ENCODE assay signal across 22 cellular contexts in genomic region chr3:54514416-54514815, GRCh38.
"Had no signal": no experiment of that assay in that cellular context is flagged by ENCODE, and none has a peak within 500 bp of the region (broad histone marks: within the 10 kb centered on the region; RNA-seq: fewer than 3 reads in every experiment).

No MANE protein-coding gene starts in this region.

- H3K36me3 ChIP-seq: colonic mucosa, esophagus squamous epithelium, gastrocnemius medialis, heart right ventricle, left lung, lower lobe of right lung had no signal

- H3K4me1 ChIP-seq: colonic mucosa, esophagus squamous epithelium, gastrocnemius medialis, heart right ventricle, left lung, lower lobe of right lung had no signal

- H3K9me3 ChIP-seq: colonic mucosa, esophagus squamous epithelium, gastrocnemius medialis, heart right ventricle, left lung, lower lobe of right lung, mucosa of descending colon had no signal

- H3K4me3 Mint-ChIP-seq: dendritic cell treated with granulocyte-macrophage colony-stimulating factor and Interleukin-4, amounts not matched to agents 40 ng/mL and 50 ng/mL, for 4 days; immature natural killer cell; mesothelial cell of epicardium had no signal

- H3K27ac Mint-ChIP-seq: dendritic cell treated with granulocyte-macrophage colony-stimulating factor and Interleukin-4, amounts not matched to agents 40 ng/mL and 50 ng/mL, for 4 days; immature natural killer cell; mesothelial cell of epicardium had no signal

- ATAC-seq: gastrocnemius medialis, heart right ventricle, left cardiac atrium, left lung, left ventricle myocardium superior, lower lobe of right lung, mucosa of descending colon had no signal

- H3K4me3 ChIP-seq: colonic mucosa, esophagus squamous epithelium, gastrocnemius medialis, heart right ventricle, left lung, lower lobe of right lung, mucosa of descending colon had no signal

- H3K27me3 ChIP-seq: colonic mucosa, esophagus squamous epithelium, gastrocnemius medialis, heart right ventricle, left lung had no signal

- H3K36me3 Mint-ChIP-seq: immature natural killer cell, mesothelial cell of epicardium had no signal

- H3K27ac ChIP-seq: colonic mucosa, esophagus squamous epithelium, gastrocnemius medialis, heart right ventricle, left lung, lower lobe of right lung had no signal

- H3K4me1 Mint-ChIP-seq: immature natural killer cell had no signal

- H3K27me3 Mint-ChIP-seq: dendritic cell treated with granulocyte-macrophage colony-stimulating factor and Interleukin-4, amounts not matched to agents 40 ng/mL and 50 ng/mL, for 4 days had no signal

- DNase-seq: colonic mucosa; cortex of kidney; effector CD4-positive, alpha-beta T cell; effector memory CD4-positive, alpha-beta T cell; esophagus squamous epithelium; foreskin fibroblast; foreskin melanocyte; gastrocnemius medialis; glutamatergic neuron; heart right ventricle; hippocampal formation; immature natural killer cell; islet precursor cell; kidney; left cardiac atrium; left lung; left ventricle myocardium superior; lower lobe of right lung; mesenchymal stem cell; mucosa of descending colon had no signal
